ENCODE assay signal across 24 cellular contexts in the genomic region with DNA sequence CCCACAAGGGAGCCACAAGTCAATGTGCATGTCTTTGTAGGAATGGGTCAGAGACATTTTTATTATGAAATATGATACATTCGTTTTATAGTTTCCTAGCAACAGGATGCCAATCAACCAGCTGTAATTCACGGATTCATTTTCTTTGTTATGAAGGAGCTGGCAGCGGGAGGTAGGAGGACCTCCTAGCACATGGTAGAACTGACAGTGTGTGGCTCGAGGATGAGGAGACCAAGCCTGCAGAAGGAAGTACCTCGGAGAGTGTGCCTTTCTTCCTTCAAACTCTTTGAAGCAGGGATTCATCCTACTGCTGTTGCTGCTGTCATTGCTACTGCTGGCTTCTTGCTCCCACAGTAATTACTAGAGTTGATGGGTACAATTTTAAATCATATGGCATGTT.
"Had no signal": no experiment of that assay in that cellular context is flagged by ENCODE, and none has a peak within 500 bp of the region (broad histone marks: within the 10 kb centered on the region; RNA-seq: fewer than 3 reads in every experiment).

No MANE protein-coding gene starts in this region.

- H3K79me2 ChIP-seq: parathyroid adenoma had no signal

- H3K9ac ChIP-seq: neural progenitor cell, parathyroid adenoma had no signal

- H3K36me3 ChIP-seq: esophagus squamous epithelium, heart right ventricle, left lung, right lobe of liver, tibial artery had no signal

- H3K27ac ChIP-seq: esophagus squamous epithelium, heart right ventricle, left lung, neural progenitor cell, parathyroid adenoma, right lobe of liver, testis, tibial artery had no signal

- DNase-seq: cortex of kidney; effector memory CD8-positive, alpha-beta T cell; erythroblast; esophagus squamous epithelium; foreskin melanocyte; glutamatergic neuron; heart right ventricle; hippocampal formation; left cardiac atrium; left lung; mesenchymal stem cell; mucosa of descending colon; naive B cell; right lobe of liver; small intestine; stimulated activated CD4-positive, alpha-beta T cell treated with anti-CD3 and anti-CD28 coated beads, Interleukin-12 subunit alpha, Interleukin-12 subunit beta, amount 100 ng/mL, for 4 hours; stimulated activated CD4-positive, alpha-beta T cell treated with anti-CD3 and anti-CD28 coated beads, Interleukin-1b, Interleukin-23, amount 100 ng/mL, for 48 hours; stimulated activated CD4-positive, alpha-beta T cell treated with anti-CD3 and anti-CD28 coated beads, Interleukin-4, amount 100 ng/mL, for 24 hours; stimulated activated naive CD4-positive, alpha-beta T cell treated with Interleukin-2 at 50 U/mL for 16 hours; substantia nigra; testis; tibial artery had no signal

- H3K9me3 ChIP-seq: esophagus squamous epithelium, mucosa of descending colon, right lobe of liver, testis had no signal

- H3K4me2 ChIP-seq: neural progenitor cell had no signal

- H3K4me1 ChIP-seq: esophagus squamous epithelium, heart right ventricle, left lung, parathyroid adenoma, right lobe of liver, testis, tibial artery had no signal

- H2AFZ ChIP-seq: neural progenitor cell, parathyroid adenoma had no signal

- H3K4me3 ChIP-seq: esophagus squamous epithelium, heart right ventricle, left lung, mucosa of descending colon, neural progenitor cell, right lobe of liver, testis, tibial artery had no signal

- H3K27me3 ChIP-seq: esophagus squamous epithelium, heart right ventricle, left lung, neural progenitor cell, right lobe of liver, testis, tibial artery had no signal
